ENCODE assay signal across 10 cellular contexts in genomic region chr2:95277246-95277906, GRCh38. TPM values are rescaled to one million over a fixed set of nuclear protein-coding genes. Genes with fewer than 3 reads are reported as not detected.
DNase-seq lines count a peak whose midpoint lies in the region; ATAC-seq and TF ChIP-seq lines count a peak whose summit lies in the region.
"Had no signal": no experiment of that assay in that cellular context is flagged by ENCODE, and none has a peak within 500 bp of the region (broad histone marks: within the 10 kb centered on the region; RNA-seq: fewer than 3 reads in every experiment).

No MANE protein-coding gene starts in this region.

- ATAC-seq in body of pancreas (peak; percentile 28), lower lobe of right lung (no peak), HG03460 (IDR thresholded peaks at IDR 0.05; ENCODE audit: unreplicated experiment) (no peak)

- no peak overlapping the region for H2AFZ ChIP-seq in smooth muscle cell (ENCODE audit: low read depth)

- no peaks in the 10 kb centered on the region for H3F3A ChIP-seq in smooth muscle cell (ENCODE audit: low read depth)

- H3K27ac ChIP-seq in body of pancreas (peak overlapping the region in 2 of 4 donors; percentile 3 to 10), lower lobe of right lung (no peak overlapping the region), esophagus muscularis mucosa (replicated peaks in 1 of 4) (no peak overlapping the region), coronary artery (no peak overlapping the region), smooth muscle cell (ENCODE audit: low read depth) (no peak overlapping the region)

- no peaks in the 10 kb centered on the region for H3K79me2 ChIP-seq in smooth muscle cell (ENCODE audit: low read depth)

- H3K4me1 ChIP-seq in body of pancreas (peaks cover 52% of the 10 kb centered on the region), lower lobe of right lung (no peaks in the 10 kb centered on the region), esophagus muscularis mucosa (no peaks in the 10 kb centered on the region), smooth muscle cell (ENCODE audit: low read depth) (no peaks in the 10 kb centered on the region)

- TF ChIP-seq CTCF in body of pancreas (IDR thresholded peaks at IDR 0.05) = peak in 5 of 7 experiments; percentile 26 to 47 (median 38)
- no peak for TF ChIP-seq CTCF in lower lobe of right lung (IDR thresholded peaks at IDR 0.05)
- no peak for TF ChIP-seq CTCF in esophagus muscularis mucosa (IDR thresholded peaks at IDR 0.05)
- TF ChIP-seq CTCF in coronary artery (IDR thresholded peaks at IDR 0.05) = no peak
- TF ChIP-seq CTCF in smooth muscle cell (IDR thresholded peaks at IDR 0.05; ENCODE audit: borderline replicate concordance, insufficient read depth, poor library complexity, severe bottlenecking) = no peak

- H3K4me3 ChIP-seq in body of pancreas (no peak overlapping the region), lower lobe of right lung (no peak overlapping the region), esophagus muscularis mucosa (no peak overlapping the region), coronary artery (no peak overlapping the region), smooth muscle cell (no peak overlapping the region)

- H3K4me2 ChIP-seq in smooth muscle cell = no peak overlapping the region

- H4K20me1 ChIP-seq in smooth muscle cell (ENCODE audit: low read depth) = no peaks in the 10 kb centered on the region

- H3K36me3 ChIP-seq in body of pancreas (replicated peaks in 1 of 2; ENCODE audit: insufficient read depth in 1 of 2, low read depth in 2 of 2) (no peaks in the 10 kb centered on the region), lower lobe of right lung (no peaks in the 10 kb centered on the region), esophagus muscularis mucosa (no peaks in the 10 kb centered on the region), smooth muscle cell (ENCODE audit: low read depth) (no peaks in the 10 kb centered on the region)

- TF ChIP-seq POLR2A in body of pancreas (IDR thresholded peaks at IDR 0.05) (no peak), esophagus muscularis mucosa (IDR thresholded peaks at IDR 0.05; ENCODE audit: low read depth) (no peak)

- H3K9me3 ChIP-seq in body of pancreas (no peaks in the 10 kb centered on the region), lower lobe of right lung (no peaks in the 10 kb centered on the region), esophagus muscularis mucosa (no peaks in the 10 kb centered on the region), smooth muscle cell (replicated peaks; ENCODE audit: low read depth) (no peaks in the 10 kb centered on the region)

- no peak overlapping the region for H3K9ac ChIP-seq in smooth muscle cell (ENCODE audit: low read depth)

- H3K27me3 ChIP-seq in body of pancreas (no peaks in the 10 kb centered on the region), lower lobe of right lung (ENCODE audit: low read depth) (no peaks in the 10 kb centered on the region), esophagus muscularis mucosa (no peaks in the 10 kb centered on the region), smooth muscle cell (ENCODE audit: low read depth) (no peaks in the 10 kb centered on the region)

- intact Hi-C loops in body of pancreas (cut with DNase I) = no loop called here
- intact Hi-C loops in lower lobe of right lung (cut with DNase I) = no loop called here
- intact Hi-C loops in esophagus muscularis mucosa (cut with DNase I) = no loop called here

- WGBS in body of pancreas, 2 donors = 20 to 38% methylated on average over 3 to 11 of the region's 11 CpGs
- WGBS in esophagus muscularis mucosa = 63% methylated on average over 2 of the region's 11 CpGs
- 84% methylated on average over 11 of the region's 11 CpGs for WGBS in smooth muscle cell (ENCODE audit: low lambda C conversion rate)

- DNase-seq in COLO668 (lab: John Stamatoyannopoulos, UW; ENCODE audit: unreplicated experiment) (peak; percentile 13), HK-2 (ENCODE audit: unreplicated experiment) (peak; percentile 25), body of pancreas (peak; percentile 54 to 83 (median 77)), lower lobe of right lung (peak; percentile 53), esophagus muscularis mucosa (ENCODE audit: extremely low spot score) (no peak), coronary artery (ENCODE audit: low spot score) (no peak), smooth muscle cell (lab: John Stamatoyannopoulos, UW; ENCODE audit: unreplicated experiment) (no peak)
- DNase-seq: activated T-cell treated with anti-CD3 and anti-CD28 coated beads, Interleukin-2, amount 50 U/mL, for 1 hour; NCI-H345 had no signal

- no peak for TF ChIP-seq EP300 in esophagus muscularis mucosa (IDR thresholded peaks at IDR 0.05)

RNA-seq across cellular contexts. Expression of gene PROM2, which starts 3.1 kb away (rescaled TPM):
- total RNA-seq in body of pancreas (10 to 100 TPM; 17.6 to 31.6 TPM), lower lobe of right lung (6.0 TPM), esophagus muscularis mucosa (1 to 10 TPM in 3 of 4 donors, under 1 TPM in 1; 0.50 to 3.2 (median 2.1) TPM), smooth muscle cell (2.8 and 4.2 TPM in 2 replicates)
- polyA plus RNA-seq in smooth muscle cell = 0.70 and 2.6 TPM in 2 replicates

RNA-seq across cellular contexts. Expression of gene KCNIP3, which starts 19.8 kb away (rescaled TPM):
- total RNA-seq in body of pancreas = 1 to 10 TPM; 1.6 to 2.9 TPM
- 2.6 TPM for total RNA-seq in lower lobe of right lung
- total RNA-seq in esophagus muscularis mucosa = 10 to 100 TPM; 15.8 to 29.9 (median 23.0) TPM
- 1.1 and 2.0 TPM in 2 replicates for total RNA-seq in smooth muscle cell
- polyA plus RNA-seq in smooth muscle cell = 7.6 TPM in 2 replicates

Comparison
In these comparisons a context has a peak if more than half of its experiments do, and no peak if none do; other contexts are left out.
1. DNase-seq: peak in COLO668 (single experiment), HK-2 (single experiment), body of pancreas (4 of 4) and lower lobe of right lung (single experiment); none in esophagus muscularis mucosa (single experiment), coronary artery (single experiment) and smooth muscle cell (single experiment).
2. CTCF ChIP-seq: peak in body of pancreas (5 of 7); none in lower lobe of right lung (single experiment), esophagus muscularis mucosa (0 of 3), coronary artery (single experiment) and smooth muscle cell (single experiment).